In genomic region chr3:66808891-66809578, GRCh38 we compare ENCODE assay signal across 1 cellular context.
A peak's percentile ranks its signal among the peaks of the same experiment; 100 is the strongest.
TF ChIP-seq lines count a peak whose summit lies in the region.

No MANE protein-coding gene starts in this region.

TF ChIP-seq in HepG2, 621 proteins besides CTCF, POLR2A, EP300 and RAD21 (continued from another document):
- peak; percentile 82 for TF ChIP-seq TBL1XR1 (IDR thresholded peaks at IDR 0.05; ENCODE audit: borderline replicate concordance, low read length, partially characterized antibody)
- TF ChIP-seq TFDP2 (CRISPR knock-in tag; IDR thresholded peaks at IDR 0.05), result peak; percentile 29; the same call in 1 of the 2 replicates
- TF ChIP-seq MED1 (CRISPR knock-in tag; IDR thresholded peaks at IDR 0.05), result peak; percentile 48; the same call in 1 of the 2 replicates
